44 cellular contexts compared by ENCODE assay signal in the genomic region with DNA sequence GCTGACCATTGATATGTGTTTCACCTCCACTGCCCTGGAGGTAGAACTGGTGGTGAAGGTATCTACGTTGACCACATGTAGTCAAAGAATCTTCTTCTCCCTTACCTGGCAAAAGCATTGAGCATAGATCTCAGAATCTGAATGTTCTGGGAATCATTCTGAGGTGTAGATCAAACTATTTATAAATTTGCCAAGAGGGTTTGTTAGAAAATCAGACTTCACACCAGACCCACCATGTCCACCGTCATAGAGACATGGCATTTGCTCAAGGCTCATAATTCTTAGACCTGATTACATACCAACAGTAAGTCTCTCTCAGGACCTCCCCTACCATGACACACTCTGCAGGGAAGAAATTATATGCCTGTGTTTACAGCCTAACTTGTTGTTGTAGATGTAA. TPM values are rescaled to one million over a fixed set of nuclear protein-coding genes. Genes with fewer than 3 reads are reported as not detected.
"Had no signal": no experiment of that assay in that cellular context is flagged by ENCODE, and none has a peak within 500 bp of the region (broad histone marks: within the 10 kb centered on the region; RNA-seq: fewer than 3 reads in every experiment).

Gene OR8B2, minus strand, starts transcription at position 101 of the 400 bp plus-strand sequence. CDS start 1,156 bp downstream, outside the sequence.

- H3K36me3 ChIP-seq: adrenal gland, ascending aorta, brain microvascular endothelial cell, breast epithelium, cardiac muscle cell had no signal

- DNase-seq: activated effector memory CD4-positive, alpha-beta T cell treated with anti-CD3 and anti-CD28 coated beads, Interleukin-2, amount 50 U/mL, for 16 hours; activated effector memory CD4-positive, alpha-beta T cell treated with Interleukin-2 at 50 U/mL for 16 hours; activated gamma-delta T cell; activated gamma-delta T cell treated with Interleukin-2 at 50 U/mL for 16 hours; activated naive CD4-positive, alpha-beta T cell; activated naive CD4-positive, alpha-beta T cell treated with anti-CD3 and anti-CD28 coated beads for 36 hours; activated naive CD4-positive, alpha-beta T cell treated with anti-CD3 and anti-CD28 coated beads, Interleukin-2, amount 10 ng/mL, durations not matched to agents 7 days and 5 days; activated naive CD4-positive, alpha-beta T cell treated with anti-CD3 and anti-CD28 coated beads, Interleukin-2, amount 50 U/mL, for 16 hours; activated naive CD4-positive, alpha-beta T cell treated with Interleukin-2 at 50 U/mL for 16 hours; activated naive CD8-positive, alpha-beta T cell treated with anti-CD3 and anti-CD28 coated beads for 36 hours; activated naive CD8-positive, alpha-beta T cell treated with anti-CD3 and anti-CD28 coated beads, Interleukin-2, amount 10 ng/mL, durations not matched to agents 7 days and 5 days; activated naive CD8-positive, alpha-beta T cell treated with anti-CD3 and anti-CD28 coated beads, Interleukin-2, amount 50 U/mL, for 24 hours; activated T-cell treated with anti-CD3 and anti-CD28 coated beads for 4 hours; activated T-cell treated with anti-CD3 and anti-CD28 coated beads, Interleukin-2, amount 50 U/mL, for 1 hour; activated T-cell treated with anti-CD3 and anti-CD28 coated beads, Interleukin-2, amount 50 U/mL, for 24 hours; activated T-cell treated with anti-CD3 and anti-CD28 coated beads, Interleukin-2, amount 50 U/mL, for 4 hours; activated T-cell treated with anti-CD3 and anti-CD28 coated beads, Interleukin-2, amount 50 U/mL, for 48 hours; activated T-cell treated with anti-CD3 and anti-CD28 coated beads, Interleukin-2, amount 50 U/mL, for 72 hours; adrenal gland; amniotic stem cell; amygdala; anterior cingulate cortex; aorta; body of pancreas; brain microvascular endothelial cell; caudate nucleus; central memory CD4-positive, alpha-beta T cell; cerebellar nuclear complex had no signal

- H3K27me3 Mint-ChIP-seq: activated naive CD4-positive, alpha-beta T cell treated with anti-CD3 and anti-CD28 coated beads, Interleukin-2, amount 10 ng/mL, durations not matched to agents 7 days and 5 days; activated naive CD8-positive, alpha-beta T cell treated with anti-CD3 and anti-CD28 coated beads for 36 hours; activated naive CD8-positive, alpha-beta T cell treated with anti-CD3 and anti-CD28 coated beads, Interleukin-2, amount 10 ng/mL, durations not matched to agents 7 days and 5 days; brain had no signal

- FAIRE-seq: bronchial epithelial cell had no signal

- H3K36me3 Mint-ChIP-seq: activated naive CD4-positive, alpha-beta T cell treated with anti-CD3 and anti-CD28 coated beads, Interleukin-2, amount 10 ng/mL, durations not matched to agents 7 days and 5 days; activated naive CD4-positive, alpha-beta T cell treated with anti-CD3 and anti-CD28 coated beads, Interleukin-2, amount 50 U/mL, for 24 hours; activated naive CD4-positive, alpha-beta T cell treated with anti-CD3 and anti-CD28 coated beads, Interleukin-2, amount 50 U/mL, for 72 hours; activated naive CD8-positive, alpha-beta T cell; activated naive CD8-positive, alpha-beta T cell treated with anti-CD3 and anti-CD28 coated beads for 36 hours; activated naive CD8-positive, alpha-beta T cell treated with anti-CD3 and anti-CD28 coated beads, Interleukin-2, amount 10 ng/mL, durations not matched to agents 7 days and 5 days; brain had no signal

- H3K4me1 ChIP-seq: adrenal gland, ascending aorta, body of pancreas, breast epithelium had no signal

- H3K9me3 ChIP-seq: adrenal gland, ascending aorta, body of pancreas, breast epithelium had no signal

- H3K4me3 Mint-ChIP-seq: activated naive CD4-positive, alpha-beta T cell treated with anti-CD3 and anti-CD28 coated beads for 36 hours; activated naive CD4-positive, alpha-beta T cell treated with anti-CD3 and anti-CD28 coated beads, Interleukin-2, amount 10 ng/mL, durations not matched to agents 7 days and 5 days; activated naive CD4-positive, alpha-beta T cell treated with anti-CD3 and anti-CD28 coated beads, Interleukin-2, amount 50 U/mL, for 24 hours; activated naive CD8-positive, alpha-beta T cell; activated naive CD8-positive, alpha-beta T cell treated with anti-CD3 and anti-CD28 coated beads for 36 hours; activated naive CD8-positive, alpha-beta T cell treated with anti-CD3 and anti-CD28 coated beads, Interleukin-2, amount 10 ng/mL, durations not matched to agents 7 days and 5 days; activated naive CD8-positive, alpha-beta T cell treated with anti-CD3 and anti-CD28 coated beads, Interleukin-2, amount 50 U/mL, for 24 hours; activated T-cell treated with anti-CD3 and anti-CD28 coated beads, Interleukin-2, amount 50 U/mL, for 24 hours; activated T-cell treated with anti-CD3 and anti-CD28 coated beads, Interleukin-2, amount 50 U/mL, for 4 hours; activated T-cell treated with anti-CD3 and anti-CD28 coated beads, Interleukin-2, amount 50 U/mL, for 72 hours; activated T-helper 1 cell treated with anti-CD3 and anti-CD28 coated beads, Interleukin-12 subunit alpha, Interleukin-12 subunit beta, Interleukin-2, Interleukin-4 antibody, amounts not matched to agents 30 ng/mL and 10 ng/mL and 1 ng/mL, durations not matched to agents 14 hours and 24 hours and 36 hours; activated T-helper 17 cell treated with anti-CD3 and anti-CD28 coated beads, Interleukin-2, amount 50 U/mL, for 72 hours; brain; central memory CD8-positive, alpha-beta T cell had no signal

- ATAC-seq: activated naive CD4-positive, alpha-beta T cell treated with anti-CD3 and anti-CD28 coated beads, Interleukin-2, amount 50 U/mL, for 72 hours; activated naive CD8-positive, alpha-beta T cell treated with anti-CD3 and anti-CD28 coated beads, Interleukin-2, amount 50 U/mL, for 24 hours; activated T-cell treated with anti-CD3 and anti-CD28 coated beads, Interleukin-2, amount 50 U/mL, for 4 hours; activated T-cell treated with anti-CD3 and anti-CD28 coated beads, Interleukin-2, amount 50 U/mL, for 72 hours; activated T-helper 17 cell treated with anti-CD3 and anti-CD28 coated beads, Interleukin-2, amount 50 U/mL, for 72 hours; body of pancreas had no signal

- H3K9me3 Mint-ChIP-seq: activated naive CD4-positive, alpha-beta T cell treated with anti-CD3 and anti-CD28 coated beads for 36 hours; activated naive CD4-positive, alpha-beta T cell treated with anti-CD3 and anti-CD28 coated beads, Interleukin-2, amount 10 ng/mL, durations not matched to agents 7 days and 5 days; activated naive CD4-positive, alpha-beta T cell treated with anti-CD3 and anti-CD28 coated beads, Interleukin-2, amount 50 U/mL, for 24 hours; activated naive CD4-positive, alpha-beta T cell treated with anti-CD3 and anti-CD28 coated beads, Interleukin-2, amount 50 U/mL, for 72 hours; activated naive CD8-positive, alpha-beta T cell treated with anti-CD3 and anti-CD28 coated beads for 36 hours; activated naive CD8-positive, alpha-beta T cell treated with anti-CD3 and anti-CD28 coated beads, Interleukin-2, amount 10 ng/mL, durations not matched to agents 7 days and 5 days; activated naive CD8-positive, alpha-beta T cell treated with anti-CD3 and anti-CD28 coated beads, Interleukin-2, amount 50 U/mL, for 24 hours; activated T-helper 1 cell treated with anti-CD3 and anti-CD28 coated beads, Interleukin-12 subunit alpha, Interleukin-12 subunit beta, Interleukin-2, Interleukin-4 antibody, amounts not matched to agents 30 ng/mL and 10 ng/mL and 1 ng/mL, durations not matched to agents 14 hours and 24 hours and 36 hours; activated T-helper 17 cell treated with anti-CD3 and anti-CD28 coated beads, Interleukin-2, amount 50 U/mL, for 72 hours; activated T-helper 2 cell treated with anti-CD3 and anti-CD28 coated beads, Interferon-gamma antibody, Interleukin-2, Interleukin-4, amounts not matched to agents 10 μg/mL and 5 μg/mL and 100 μg/mL, durations not matched to agents 14 hours and 24 hours and 36 hours; brain had no signal

- H3K27me3 ChIP-seq: adrenal gland, ascending aorta, body of pancreas, brain microvascular endothelial cell, breast epithelium, cardiac muscle cell had no signal

- H3K4me3 ChIP-seq: adrenal gland, ascending aorta, body of pancreas, breast epithelium, cardiac muscle cell had no signal

- H3K4me1 Mint-ChIP-seq: activated naive CD4-positive, alpha-beta T cell treated with anti-CD3 and anti-CD28 coated beads, Interleukin-2, amount 10 ng/mL, durations not matched to agents 7 days and 5 days; activated naive CD4-positive, alpha-beta T cell treated with anti-CD3 and anti-CD28 coated beads, Interleukin-2, amount 50 U/mL, for 24 hours; activated naive CD8-positive, alpha-beta T cell treated with anti-CD3 and anti-CD28 coated beads for 36 hours; activated naive CD8-positive, alpha-beta T cell treated with anti-CD3 and anti-CD28 coated beads, Interleukin-2, amount 10 ng/mL, durations not matched to agents 7 days and 5 days; activated naive CD8-positive, alpha-beta T cell treated with anti-CD3 and anti-CD28 coated beads, Interleukin-2, amount 50 U/mL, for 24 hours; activated T-helper 17 cell treated with anti-CD3 and anti-CD28 coated beads, Interleukin-2, amount 50 U/mL, for 72 hours; brain; central memory CD8-positive, alpha-beta T cell had no signal

- H3K27ac ChIP-seq: adrenal gland, ascending aorta, body of pancreas, brain microvascular endothelial cell, breast epithelium, cardiac muscle cell had no signal

- H3K27ac Mint-ChIP-seq: activated naive CD4-positive, alpha-beta T cell treated with anti-CD3 and anti-CD28 coated beads for 36 hours; activated naive CD4-positive, alpha-beta T cell treated with anti-CD3 and anti-CD28 coated beads, Interleukin-2, amount 10 ng/mL, durations not matched to agents 7 days and 5 days; activated naive CD4-positive, alpha-beta T cell treated with anti-CD3 and anti-CD28 coated beads, Interleukin-2, amount 50 U/mL, for 24 hours; activated naive CD4-positive, alpha-beta T cell treated with anti-CD3 and anti-CD28 coated beads, Interleukin-2, amount 50 U/mL, for 72 hours; activated naive CD8-positive, alpha-beta T cell; activated naive CD8-positive, alpha-beta T cell treated with anti-CD3 and anti-CD28 coated beads for 36 hours; activated naive CD8-positive, alpha-beta T cell treated with anti-CD3 and anti-CD28 coated beads, Interleukin-2, amount 10 ng/mL, durations not matched to agents 7 days and 5 days; activated naive CD8-positive, alpha-beta T cell treated with anti-CD3 and anti-CD28 coated beads, Interleukin-2, amount 50 U/mL, for 24 hours; activated T-cell treated with anti-CD3 and anti-CD28 coated beads, Interleukin-2, amount 50 U/mL, for 24 hours; activated T-cell treated with anti-CD3 and anti-CD28 coated beads, Interleukin-2, amount 50 U/mL, for 72 hours; activated T-helper 1 cell treated with anti-CD3 and anti-CD28 coated beads, Interleukin-12 subunit alpha, Interleukin-12 subunit beta, Interleukin-2, Interleukin-4 antibody, amounts not matched to agents 30 ng/mL and 10 ng/mL and 1 ng/mL, durations not matched to agents 14 hours and 24 hours and 36 hours; activated T-helper 17 cell treated with anti-CD3 and anti-CD28 coated beads, Interleukin-2, amount 50 U/mL, for 72 hours; activated T-helper 2 cell treated with anti-CD3 and anti-CD28 coated beads, Interferon-gamma antibody, Interleukin-2, Interleukin-4, amounts not matched to agents 10 μg/mL and 5 μg/mL and 100 μg/mL, durations not matched to agents 14 hours and 24 hours and 36 hours; brain had no signal

RNA-seq across cellular contexts. Expression of gene OR8B2, which starts in this region (rescaled TPM):
- total RNA-seq: activated naive CD4-positive, alpha-beta T cell treated with anti-CD3 and anti-CD28 coated beads for 36 hours; activated naive CD4-positive, alpha-beta T cell treated with anti-CD3 and anti-CD28 coated beads, Interleukin-2, amount 50 U/mL, for 72 hours; activated naive CD8-positive, alpha-beta T cell treated with anti-CD3 and anti-CD28 coated beads for 36 hours; activated naive CD8-positive, alpha-beta T cell treated with anti-CD3 and anti-CD28 coated beads, Interleukin-2, amount 10 ng/mL, durations not matched to agents 7 days and 5 days; activated T-cell treated with anti-CD3 and anti-CD28 coated beads, Interleukin-2, amount 50 U/mL, for 4 hours; activated T-cell treated with anti-CD3 and anti-CD28 coated beads, Interleukin-2, amount 50 U/mL, for 72 hours; activated T-helper 1 cell treated with anti-CD3 and anti-CD28 coated beads, Interleukin-12 subunit alpha, Interleukin-12 subunit beta, Interleukin-2, Interleukin-4 antibody, amounts not matched to agents 30 ng/mL and 10 ng/mL and 1 ng/mL, durations not matched to agents 14 hours and 24 hours and 36 hours; activated T-helper 17 cell treated with anti-CD3 and anti-CD28 coated beads, Interleukin-2, amount 50 U/mL, for 72 hours; activated T-helper 2 cell treated with anti-CD3 and anti-CD28 coated beads, Interferon-gamma antibody, Interleukin-2, Interleukin-4, amounts not matched to agents 10 μg/mL and 5 μg/mL and 100 μg/mL, durations not matched to agents 14 hours and 24 hours and 36 hours; adrenal gland; aorta; ascending aorta; body of pancreas; breast epithelium; bronchial epithelial cell; cardiac muscle cell; cardiac septum; cerebellum; chondrocyte had no signal
- polyA plus RNA-seq: adipose tissue, adrenal gland, aorta, cardiac muscle cell had no signal
